24 cellular contexts compared by ENCODE assay signal in the genomic region with DNA sequence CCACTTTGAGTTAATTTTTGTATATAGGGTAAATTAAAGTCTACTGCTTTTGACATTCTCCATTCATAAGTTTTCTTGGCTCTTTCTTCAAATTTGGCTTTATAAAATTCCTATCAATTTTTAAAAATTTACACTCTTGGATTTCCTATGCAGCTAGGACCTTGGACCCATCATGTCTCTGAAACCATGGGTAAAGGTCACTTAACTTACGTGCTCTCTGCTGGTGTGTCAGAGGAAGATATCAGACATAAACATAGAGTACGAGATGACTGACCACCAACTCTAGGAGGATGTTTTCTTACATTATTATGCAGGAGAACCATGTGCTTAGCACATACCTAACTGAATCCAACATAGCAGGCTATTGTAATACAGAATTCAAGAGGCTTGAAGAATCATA.
DNase-seq lines count a peak whose midpoint lies in the region; ATAC-seq, FAIRE-seq and TF ChIP-seq lines count a peak whose summit lies in the region.
"Had no signal": no experiment of that assay in that cellular context is flagged by ENCODE, and none has a peak within 500 bp of the region (broad histone marks: within the 10 kb centered on the region; RNA-seq: fewer than 3 reads in every experiment).

No MANE protein-coding gene starts in this region.

- CTCF ChIA-PET in activated CD8-positive, alpha-beta T cell treated with anti-CD3 and anti-CD28 coated beads, Interleukin-2, amount 10 ng/mL, durations not matched to agents 7 days and 5 days (lab: Charles Lee), result no interaction called here
- CTCF ChIA-PET in activated CD8-positive, alpha-beta T cell treated with anti-CD3 and anti-CD28 coated beads for 36 hours (lab: Charles Lee), result no interaction called here

- H3K27me3 ChIP-seq in liver (ENCODE audit: control insufficient read depth in 4 of 4, insufficient read depth in 4 of 4, low read length in 3 of 4), result no peaks in the 10 kb centered on the region
- H3K27me3 ChIP-seq in small intestine (ENCODE audit: control insufficient read depth in 2 of 2, insufficient read depth in 2 of 2, low read length in 2 of 2), result no peaks in the 10 kb centered on the region
- no peaks in the 10 kb centered on the region for H3K27me3 ChIP-seq in HAP-1 (ENCODE audit: low read depth)
- H3K27me3 ChIP-seq: BLaER1 treated with 17β-estradiol and CSF1 and Interleukin-3, amounts not matched to agents 10 nM and 100 nM had no signal

- H3K4me3 ChIP-seq in liver (ENCODE audit: low read depth in 1 of 3, low read length in 3 of 3) (no peak overlapping the region), small intestine (ENCODE audit: low read depth in 1 of 2, low read length in 2 of 2) (no peak overlapping the region), HAP-1 (no peak overlapping the region)
- H3K4me3 ChIP-seq: A549; BLaER1 treated with 17β-estradiol and CSF1 and Interleukin-3, amounts not matched to agents 10 nM and 100 nM had no signal

- no peaks in the 10 kb centered on the region for H3K9me3 Mint-ChIP-seq in activated CD8-positive, alpha-beta T cell treated with anti-CD3 and anti-CD28 coated beads, Interleukin-2, amount 10 ng/mL, durations not matched to agents 7 days and 5 days (ENCODE audit: insufficient read depth)
- H3K9me3 Mint-ChIP-seq in activated CD8-positive, alpha-beta T cell treated with anti-CD3 and anti-CD28 coated beads for 36 hours, result peaks cover 3% of the 10 kb centered on the region
- H3K9me3 Mint-ChIP-seq: CD4-positive, alpha-beta T cell; CD8-positive, alpha-beta T cell had no signal

- intact Hi-C loops in activated CD8-positive, alpha-beta T cell treated with anti-CD3 and anti-CD28 coated beads for 36 hours (cut with micrococcal nuclease), result no loop called here

- peak overlapping the region; percentile 43 for H3K27ac Mint-ChIP-seq in activated CD8-positive, alpha-beta T cell treated with anti-CD3 and anti-CD28 coated beads, Interleukin-2, amount 10 ng/mL, durations not matched to agents 7 days and 5 days
- H3K27ac Mint-ChIP-seq in activated CD8-positive, alpha-beta T cell treated with anti-CD3 and anti-CD28 coated beads for 36 hours, result no peak overlapping the region
- H3K27ac Mint-ChIP-seq: B cell; CD4-positive, alpha-beta T cell; CD8-positive, alpha-beta T cell had no signal

- POLR2A ChIA-PET in activated CD8-positive, alpha-beta T cell treated with anti-CD3 and anti-CD28 coated beads, Interleukin-2, amount 10 ng/mL, durations not matched to agents 7 days and 5 days (lab: Charles Lee), result no interaction called here
- POLR2A ChIA-PET in activated CD8-positive, alpha-beta T cell treated with anti-CD3 and anti-CD28 coated beads for 36 hours (lab: Charles Lee), result interaction anchor here (1.2 kb wide), 1 partner anchor 61 kb away, joined by 3 read pairs; no protein-coding TSS in a partner anchor

- FAIRE-seq in small intestine (lab: Jason Lieb, UNC), result no peak
- FAIRE-seq: A549, D721Med, G401.6, GM12891, GM18507 had no signal

- H3K9me3 ChIP-seq in liver (ENCODE audit: control insufficient read depth in 4 of 4, low read length in 3 of 4), result no peaks in the 10 kb centered on the region
- H3K9me3 ChIP-seq in small intestine (ENCODE audit: control insufficient read depth, low read depth), result no peaks in the 10 kb centered on the region
- no peaks in the 10 kb centered on the region for H3K9me3 ChIP-seq in HAP-1
- H3K9me3 ChIP-seq: A549, Caco-2 had no signal

- TF ChIP-seq CTCF in activated CD8-positive, alpha-beta T cell treated with anti-CD3 and anti-CD28 coated beads for 36 hours (IDR thresholded peaks at IDR 0.05), result no peak
- TF ChIP-seq CTCF in liver (IDR thresholded peaks at IDR 0.05; ENCODE audit: low read depth, low read length, missing input control), result no peak

- ATAC-seq in activated CD8-positive, alpha-beta T cell treated with anti-CD3 and anti-CD28 coated beads, Interleukin-2, amount 10 ng/mL, durations not matched to agents 7 days and 5 days, result no peak
- no peak for ATAC-seq in activated CD8-positive, alpha-beta T cell treated with anti-CD3 and anti-CD28 coated beads for 36 hours
- peak; percentile 47 for ATAC-seq in left lobe of liver
- ATAC-seq: A549; CD8-positive, alpha-beta T cell had no signal

- no peak overlapping the region for H3K27ac ChIP-seq in liver (ENCODE audit: low read depth in 1 of 2, low read length in 2 of 2)
- no peak overlapping the region for H3K27ac ChIP-seq in small intestine (ENCODE audit: low read depth in 1 of 2, low read length in 1 of 2)
- H3K27ac ChIP-seq: 22Rv1; A549; BLaER1 treated with 17β-estradiol and CSF1 and Interleukin-3, amounts not matched to agents 10 nM and 100 nM; C4-2B had no signal

- in situ Hi-C loops in HAP-1 (cut with MboI; ENCODE audit: low sequenced_read_pairs), result no loop called here

- H3K36me3 ChIP-seq in liver (ENCODE audit: control insufficient read depth in 4 of 4, insufficient read depth in 3 of 4, low read depth in 1 of 4, low read length in 3 of 4), result no peaks in the 10 kb centered on the region
- no peaks in the 10 kb centered on the region for H3K36me3 ChIP-seq in small intestine (ENCODE audit: control insufficient read depth in 2 of 2, insufficient read depth in 2 of 2, low read length in 2 of 2)
- H3K36me3 ChIP-seq in HAP-1 (replicated peaks), result no peaks in the 10 kb centered on the region
- H3K36me3 ChIP-seq: BLaER1 treated with 17β-estradiol and CSF1 and Interleukin-3, amounts not matched to agents 10 nM and 100 nM had no signal

- peaks cover 16% of the 10 kb centered on the region for H3K4me1 Mint-ChIP-seq in activated CD8-positive, alpha-beta T cell treated with anti-CD3 and anti-CD28 coated beads, Interleukin-2, amount 10 ng/mL, durations not matched to agents 7 days and 5 days (ENCODE audit: low read depth)
- peaks cover 28% of the 10 kb centered on the region for H3K4me1 Mint-ChIP-seq in activated CD8-positive, alpha-beta T cell treated with anti-CD3 and anti-CD28 coated beads for 36 hours (ENCODE audit: low read depth)
- H3K4me1 Mint-ChIP-seq: B cell had no signal

- no peak for DNase-seq in activated CD8-positive, alpha-beta T cell treated with anti-CD3 and anti-CD28 coated beads, Interleukin-2, amount 10 ng/mL, durations not matched to agents 7 days and 5 days
- DNase-seq in activated CD8-positive, alpha-beta T cell treated with anti-CD3 and anti-CD28 coated beads for 36 hours, result no peak
- DNase-seq in left lobe of liver (ENCODE audit: low spot score), result no peak
- peak; percentile 0 for DNase-seq in small intestine
- no peak for DNase-seq in NCI-H1048 (lab: John Stamatoyannopoulos, UW)
- no peak for DNase-seq in kidney glomerular epithelial cell (lab: John Stamatoyannopoulos, UW)
- DNase-seq in HAP-1 (ENCODE audit: low spot score in 2 of 2), result no peak
- DNase-seq: AML-193; Caco-2; Calu3; CD4-positive, alpha-beta T cell; CD8-positive, alpha-beta T cell; DMS79 treated with DMSO at 0.1 percent for 48 hours; GF-D8 had no signal

- 25% methylated on average over 2 of the region's 2 CpGs for WGBS in liver
- 15 to 54% (median 38%) methylated on average over 2 of the region's 2 CpGs for whole genome bisulfite sequencing in small intestine, 3 donors

- H3K9ac ChIP-seq in liver (ENCODE audit: low read depth in 1 of 2, low read length in 2 of 2), result no peak overlapping the region
- H3K9ac ChIP-seq: BLaER1 treated with 17β-estradiol and CSF1 and Interleukin-3, amounts not matched to agents 10 nM and 100 nM had no signal

- peaks cover under 1% of the 10 kb centered on the region for H3K36me3 Mint-ChIP-seq in activated CD8-positive, alpha-beta T cell treated with anti-CD3 and anti-CD28 coated beads, Interleukin-2, amount 10 ng/mL, durations not matched to agents 7 days and 5 days (ENCODE audit: low read depth)
- H3K36me3 Mint-ChIP-seq in activated CD8-positive, alpha-beta T cell treated with anti-CD3 and anti-CD28 coated beads for 36 hours (ENCODE audit: low read depth), result no peaks in the 10 kb centered on the region
- H3K36me3 Mint-ChIP-seq: CD8-positive, alpha-beta T cell had no signal

- H3K27me3 Mint-ChIP-seq in activated CD8-positive, alpha-beta T cell treated with anti-CD3 and anti-CD28 coated beads, Interleukin-2, amount 10 ng/mL, durations not matched to agents 7 days and 5 days (ENCODE audit: low read depth), result no peaks in the 10 kb centered on the region
- H3K27me3 Mint-ChIP-seq in activated CD8-positive, alpha-beta T cell treated with anti-CD3 and anti-CD28 coated beads for 36 hours, result no peaks in the 10 kb centered on the region
- H3K27me3 Mint-ChIP-seq: B cell; CD4-positive, alpha-beta T cell had no signal

- TF ChIP-seq RAD21 in liver (IDR thresholded peaks at IDR 0.05), result no peak

- H3K4me1 ChIP-seq in liver (ENCODE audit: control insufficient read depth in 4 of 4, insufficient read depth in 4 of 4, low read length in 3 of 4), result no peaks in the 10 kb centered on the region
- no peaks in the 10 kb centered on the region for H3K4me1 ChIP-seq in small intestine (ENCODE audit: control insufficient read depth in 2 of 2, insufficient read depth in 1 of 2, low read depth in 1 of 2, low read length in 1 of 2)
- H3K4me1 ChIP-seq in HAP-1, result no peaks in the 10 kb centered on the region
- H3K4me1 ChIP-seq: A549, Caco-2 had no signal

- no peak overlapping the region for H3K4me3 Mint-ChIP-seq in activated CD8-positive, alpha-beta T cell treated with anti-CD3 and anti-CD28 coated beads, Interleukin-2, amount 10 ng/mL, durations not matched to agents 7 days and 5 days
- no peak overlapping the region for H3K4me3 Mint-ChIP-seq in activated CD8-positive, alpha-beta T cell treated with anti-CD3 and anti-CD28 coated beads for 36 hours
- H3K4me3 Mint-ChIP-seq: B cell; CD4-positive, alpha-beta T cell; CD8-positive, alpha-beta T cell had no signal

TF ChIP-seq in liver, 16 proteins besides CTCF, POLR2A, EP300 and RAD21:
- TF ChIP-seq HNF4A (conservative IDR thresholded peaks at IDR 0.05), result peak; percentile 55 to 67
- TF ChIP-seq, protein P1, sequence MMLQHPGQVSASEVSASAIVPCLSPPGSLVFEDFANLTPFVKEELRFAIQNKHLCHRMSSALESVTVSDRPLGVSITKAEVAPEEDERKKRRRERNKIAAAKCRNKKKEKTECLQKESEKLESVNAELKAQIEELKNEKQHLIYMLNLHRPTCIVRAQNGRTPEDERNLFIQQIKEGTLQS (IDR thresholded peaks at IDR 0.05), result no peak
